In the genomic region with DNA sequence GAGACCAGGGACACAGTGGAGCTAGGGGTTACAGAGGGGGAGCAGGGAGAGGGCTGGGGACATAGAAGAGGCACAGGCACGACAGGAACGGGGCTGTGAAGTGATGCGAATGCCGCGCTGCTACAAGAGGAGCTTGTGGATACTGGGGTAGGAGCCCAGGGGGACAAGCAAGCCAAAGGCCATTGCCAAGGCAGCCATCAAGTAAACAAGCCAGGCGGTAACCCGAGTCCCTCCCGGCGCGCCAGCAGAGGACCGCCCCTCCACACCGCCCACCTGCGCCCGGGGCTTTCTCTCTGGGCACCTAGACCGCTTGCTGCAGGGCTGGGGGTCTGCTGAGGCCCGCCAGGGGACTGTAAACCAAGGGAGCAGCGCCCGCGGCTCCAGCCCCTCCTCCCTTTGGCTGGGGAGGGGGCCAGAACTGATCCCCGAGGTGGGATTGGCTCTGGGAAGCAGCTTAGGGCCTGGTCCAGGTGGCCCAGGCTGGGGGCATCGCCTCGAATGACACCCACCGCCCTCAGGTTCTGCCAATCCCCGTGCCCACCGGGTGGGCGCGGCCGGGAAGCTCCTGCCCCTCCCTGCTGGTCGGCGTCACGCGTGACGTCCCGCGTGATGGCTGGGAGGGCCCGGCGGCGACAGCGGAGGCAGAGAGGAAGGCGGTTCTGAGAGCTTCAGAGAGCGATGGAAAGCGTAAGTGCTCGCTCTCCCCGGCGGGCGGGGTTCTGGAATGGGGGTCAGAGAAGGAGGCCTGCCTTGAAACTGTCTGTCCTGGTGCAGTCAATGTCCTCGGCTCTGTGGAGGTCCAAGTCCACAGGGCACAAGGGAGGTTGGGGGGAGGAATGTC, we compare ENCODE assay signal across 8 cellular contexts. TPM values are rescaled to one million over a fixed set of nuclear protein-coding genes. Genes with fewer than 3 reads are reported as not detected.
A peak's percentile ranks its signal among the peaks of the same experiment; 100 is the strongest.
DNase-seq lines count a peak whose midpoint lies in the region; ATAC-seq and TF ChIP-seq lines count a peak whose summit lies in the region.

No MANE protein-coding gene starts in this region.

- no peak overlapping the region for H3K9ac ChIP-seq in endodermal cell (ENCODE audit: extremely low read depth, low read length, poor library complexity, severe bottlenecking)

- H3K9me3 Mint-ChIP-seq in endodermal cell: no peaks in the 10 kb centered on the region

- TF ChIP-seq CTCF in endodermal cell (conservative IDR thresholded peaks at IDR 0.05): no peak

- no peaks in the 10 kb centered on the region for H3K36me3 Mint-ChIP-seq in endodermal cell (ENCODE audit: low read depth)

- H3K9me3 ChIP-seq in endodermal cell (ENCODE audit: control insufficient read depth, low read length): no peaks in the 10 kb centered on the region
- no peaks in the 10 kb centered on the region for H3K9me3 ChIP-seq in mesodermal cell (ENCODE audit: control insufficient read depth, low read length)

- H3K4me1 ChIP-seq in endodermal cell (ENCODE audit: control insufficient read depth, insufficient read depth, low read length) (peaks cover 4% of the 10 kb centered on the region), mesodermal cell (ENCODE audit: control insufficient read depth, insufficient read depth, low read length, poor library complexity, severe bottlenecking) (peaks cover 32% of the 10 kb centered on the region)

- peaks cover 90% of the 10 kb centered on the region for H3K27me3 Mint-ChIP-seq in endodermal cell (ENCODE audit: insufficient read depth)

- H3K27ac ChIP-seq in endodermal cell (ENCODE audit: low read depth, low read length) (no peak overlapping the region), mesodermal cell (ENCODE audit: low read depth, low read length, severe bottlenecking) (peak overlapping the region; percentile 94)

- H3K4me3 Mint-ChIP-seq in endodermal cell: peak overlapping the region; percentile 49

- peaks cover 28% of the 10 kb centered on the region for H3K4me1 Mint-ChIP-seq in endodermal cell

- H3K4me3 ChIP-seq in H7 (ENCODE audit: insufficient read depth, low read depth, low read length): peak overlapping the region; percentile 53
- H3K4me3 ChIP-seq in endodermal cell (ENCODE audit: low read length): peak overlapping the region; percentile 83
- H3K4me3 ChIP-seq in mesodermal cell (ENCODE audit: extremely low read depth, insufficient read depth, low read length, poor library complexity, severe bottlenecking): peak overlapping the region; percentile 46

- WGBS in endodermal cell (ENCODE audit: insufficient coverage in 1 of 2, insufficient read length in 1 of 2), 2 experiments: 4 to 7% methylated on average over 33 to 47 of the region's 47 CpGs
- 1 to 2% methylated on average over 33 to 42 of the region's 47 CpGs for WGBS in mesodermal cell (ENCODE audit: insufficient coverage in 2 of 2), 2 experiments

- ATAC-seq in HG03565 (IDR thresholded peaks at IDR 0.05; ENCODE audit: unreplicated experiment): no peak

- H3K27me3 ChIP-seq in H7 (ENCODE audit: control insufficient read depth, insufficient read depth, low read length) (peaks cover 28% of the 10 kb centered on the region), endodermal cell (ENCODE audit: control insufficient read depth, insufficient read depth, low read length, poor library complexity, severe bottlenecking) (peaks cover 70% of the 10 kb centered on the region)

- no peak overlapping the region for H3K27ac Mint-ChIP-seq in endodermal cell

- DNase-seq in Ammon's horn (ENCODE audit: low spot score): peak; percentile 96
- DNase-seq in H7: peak; percentile 89
- peak; percentile 23 for DNase-seq in NCI-H82 treated with DMSO at 0.1 percent for 48 hours (lab: John Stamatoyannopoulos, UW; ENCODE audit: unreplicated experiment)
- peak; percentile 84 for DNase-seq in activated CD8-positive, alpha-beta memory T cell treated with anti-CD3 and anti-CD28 coated beads, Interleukin-2, amount 50 U/mL, for 48 hours
- peak; percentile 90 for DNase-seq in endodermal cell
- peak; percentile 59 for DNase-seq in stimulated activated CD8-positive, alpha-beta memory T cell treated with anti-CD3 and anti-CD28 coated beads, Interleukin-12 subunit alpha, Interleukin-12 subunit beta, amount 100 ng/mL, for 4 hours (ENCODE audit: low read depth)

- no peaks in the 10 kb centered on the region for H3K36me3 ChIP-seq in H7 (replicated peaks; ENCODE audit: control insufficient read depth, insufficient read depth, low read length)
- H3K36me3 ChIP-seq in endodermal cell (ENCODE audit: control insufficient read depth, insufficient read depth, low read length): no peaks in the 10 kb centered on the region
- H3K36me3 ChIP-seq in mesodermal cell (ENCODE audit: control insufficient read depth, insufficient read depth, low read length): peaks cover 28% of the 10 kb centered on the region

RNA-seq across cellular contexts. Expression of a gene that starts 1.0 kb away (rescaled TPM):
- total RNA-seq in H7 (2014; rRNA removed; shearing (Covaris generic)): 4.1 and 5.6 TPM in 2 replicates
- total RNA-seq in endodermal cell: 1 to 10 TPM; 1.8 to 2.1 TPM
- polyA plus RNA-seq in endodermal cell (2013, experiment 1 of 2): 3.2 TPM
- polyA plus RNA-seq in endodermal cell (2013, experiment 2 of 2): 4.1 TPM
- polyA plus RNA-seq in mesodermal cell (2013, experiment 1 of 2): 33.8 TPM
- 26.8 TPM for polyA plus RNA-seq in mesodermal cell (2013, experiment 2 of 2)

RNA-seq across cellular contexts. Expression of a gene that starts 1.1 kb away (rescaled TPM):
- total RNA-seq in H7 (2014; rRNA removed; shearing (Covaris generic)): 2.3 and 5.1 TPM in 2 replicates
- total RNA-seq in endodermal cell: 1 to 10 TPM in 1 of 2 donors, under 1 TPM in 1; 0.49 to 1.1 TPM
- polyA plus RNA-seq in endodermal cell (2013, experiment 1 of 2): 0.53 TPM
- 0.50 TPM for polyA plus RNA-seq in endodermal cell (2013, experiment 2 of 2)
- 0.55 TPM for polyA plus RNA-seq in mesodermal cell (2013, experiment 1 of 2)
- polyA plus RNA-seq in mesodermal cell (2013, experiment 2 of 2): 1.1 TPM

RNA-seq across cellular contexts. Expression of a gene that starts 29.8 kb away (rescaled TPM):
- 11.9 and 22.0 TPM in 2 replicates for total RNA-seq in H7 (2014; rRNA removed; shearing (Covaris generic))
- total RNA-seq in endodermal cell: 10 to 100 TPM in 1 of 2 donors, 1 to 10 TPM in 1; 5.2 to 10.0 TPM
- polyA plus RNA-seq in endodermal cell (2013, experiment 1 of 2): 3.3 TPM
- 3.4 TPM for polyA plus RNA-seq in endodermal cell (2013, experiment 2 of 2)
- 5.3 TPM for polyA plus RNA-seq in mesodermal cell (2013, experiment 1 of 2)
- polyA plus RNA-seq in mesodermal cell (2013, experiment 2 of 2): 3.9 TPM

RNA-seq across cellular contexts. Expression of a gene that starts 32.4 kb away (rescaled TPM):
- total RNA-seq in H7 (2014; rRNA removed; shearing (Covaris generic)): 107 and 108 TPM in 2 replicates
- 10 to 100 TPM; 76.8 to 85.9 TPM for total RNA-seq in endodermal cell
- polyA plus RNA-seq in endodermal cell (2013, experiment 1 of 2): 81.0 TPM
- polyA plus RNA-seq in endodermal cell (2013, experiment 2 of 2): 75.3 TPM
- polyA plus RNA-seq in mesodermal cell (2013, experiment 1 of 2): 88.5 TPM
- 68.7 TPM for polyA plus RNA-seq in mesodermal cell (2013, experiment 2 of 2)

RNA-seq across cellular contexts. Expression of a gene that starts 44.7 kb away (rescaled TPM):
- total RNA-seq in H7 (2014; rRNA removed; shearing (Covaris generic)): 16.0 and 19.2 TPM in 2 replicates
- 10 to 100 TPM; 11.2 to 15.1 TPM for total RNA-seq in endodermal cell
- 13.7 TPM for polyA plus RNA-seq in endodermal cell (2013, experiment 1 of 2)
- polyA plus RNA-seq in endodermal cell (2013, experiment 2 of 2): 11.1 TPM
- polyA plus RNA-seq in mesodermal cell (2013, experiment 1 of 2): 10.7 TPM
- polyA plus RNA-seq in mesodermal cell (2013, experiment 2 of 2): 10.3 TPM

Comparison
In these comparisons a context has a peak if more than half of its experiments do, and no peak if none do; other contexts are left out.
1. DNase-seq: peak in every context shown above with its lines; median percentile 96 in Ammon's horn; 90 in endodermal cell; 89 in H7; 84 in activated CD8-positive, alpha-beta memory T cell treated with anti-CD3 and anti-CD28 coated beads, Interleukin-2, amount 50 U/mL, for 48 hours; 59 in stimulated activated CD8-positive, alpha-beta memory T cell treated with anti-CD3 and anti-CD28 coated beads, Interleukin-12 subunit alpha, Interleukin-12 subunit beta, amount 100 ng/mL, for 4 hours; 23 in NCI-H82 treated with DMSO at 0.1 percent for 48 hours.